Comparison of ENCODE assay signal across 34 cellular contexts in genomic region chr9:98931990-98932389, GRCh38. TPM values are rescaled to one million over a fixed set of nuclear protein-coding genes. Genes with fewer than 3 reads are reported as not detected.
"Had no signal": no experiment of that assay in that cellular context is flagged by ENCODE, and none has a peak within 500 bp of the region (broad histone marks: within the 10 kb centered on the region; RNA-seq: fewer than 3 reads in every experiment).

No MANE protein-coding gene starts in this region.

- ATAC-seq: activated naive CD4-positive, alpha-beta T cell treated with anti-CD3 and anti-CD28 coated beads, Interleukin-2, amount 50 U/mL, for 72 hours; activated naive CD8-positive, alpha-beta T cell treated with anti-CD3 and anti-CD28 coated beads, Interleukin-2, amount 50 U/mL, for 24 hours; activated T-cell treated with anti-CD3 and anti-CD28 coated beads, Interleukin-2, amount 50 U/mL, for 4 hours had no signal

- H3K36me3 Mint-ChIP-seq: activated CD4-positive, alpha-beta memory T cell treated with anti-CD3 and anti-CD28 coated beads for 36 hours; activated naive CD4-positive, alpha-beta T cell treated with anti-CD3 and anti-CD28 coated beads, Interleukin-2, amount 50 U/mL, for 72 hours had no signal

- H3K27ac ChIP-seq: brain microvascular endothelial cell, VCaP had no signal

- H3K27ac Mint-ChIP-seq: activated B cell treated with CpG ODN at 0.5 μM for 24 hours; activated CD4-positive, alpha-beta memory T cell treated with anti-CD3 and anti-CD28 coated beads for 36 hours; activated naive CD4-positive, alpha-beta T cell treated with anti-CD3 and anti-CD28 coated beads for 36 hours; activated naive CD4-positive, alpha-beta T cell treated with anti-CD3 and anti-CD28 coated beads, Interleukin-2, amount 50 U/mL, for 72 hours; activated naive CD8-positive, alpha-beta T cell treated with anti-CD3 and anti-CD28 coated beads, Interleukin-2, amount 50 U/mL, for 24 hours; activated T-helper 1 cell treated with anti-CD3 and anti-CD28 coated beads, Interleukin-12 subunit alpha, Interleukin-12 subunit beta, Interleukin-2, Interleukin-4 antibody, amounts not matched to agents 30 ng/mL and 10 ng/mL and 1 ng/mL, durations not matched to agents 14 hours and 24 hours and 36 hours had no signal

- DNase-seq: activated B cell treated with CpG ODN at 0.5 μM for 24 hours; activated CD4-positive, alpha-beta memory T cell treated with anti-CD3 and anti-CD28 coated beads for 36 hours; activated CD4-positive, alpha-beta T cell treated with anti-CD3 and anti-CD28 coated beads for 4 hours; activated CD4-positive, alpha-beta T cell treated with anti-CD3 and anti-CD28 coated beads, Interleukin-2, amount 50 U/mL, for 1 hour; activated CD4-positive, CD25-positive, alpha-beta regulatory T cell treated with anti-CD3 and anti-CD28 coated beads, Interleukin-2, amount 50 U/mL, for 72 hours; activated CD8-positive, alpha-beta memory T cell treated with anti-CD3 and anti-CD28 coated beads, Interleukin-2, amount 50 U/mL, for 4 hours; activated gamma-delta T cell treated with Interleukin-2 at 50 U/mL for 16 hours; activated naive CD4-positive, alpha-beta T cell treated with anti-CD3 and anti-CD28 coated beads for 36 hours; activated naive CD8-positive, alpha-beta T cell treated with anti-CD3 and anti-CD28 coated beads, Interleukin-2, amount 50 U/mL, for 24 hours; activated T-cell treated with anti-CD3 and anti-CD28 coated beads for 4 hours; activated T-cell treated with anti-CD3 and anti-CD28 coated beads, Interleukin-2, amount 50 U/mL, for 4 hours; amniotic stem cell; aorta; brain microvascular endothelial cell; Karpas-422; NCI-H1105 treated with DMSO at 0.1 percent for 48 hours; NCI-H1436; NCI-H1694; NCI-H1930; NCI-H2081 treated with DMSO at 0.1 percent for 48 hours; NCI-H226; NCI-H524 treated with DMSO at 0.1 percent for 48 hours; NK-92 treated with Interleukin-12 subunit alpha and Interleukin-12 subunit beta, amount 100 ng/mL, for 24 hours; Right ventricle myocardium superior; SW 1271; T-helper 1 cell; T-helper 2 cell; T-helper 9 cell had no signal

- H3K36me3 ChIP-seq: brain microvascular endothelial cell had no signal

- H3K4me1 Mint-ChIP-seq: activated B cell treated with CpG ODN at 0.5 μM for 24 hours; activated naive CD8-positive, alpha-beta T cell treated with anti-CD3 and anti-CD28 coated beads, Interleukin-2, amount 50 U/mL, for 24 hours; central memory CD8-positive, alpha-beta T cell had no signal

- H3K9me3 Mint-ChIP-seq: activated B cell treated with CpG ODN at 0.5 μM for 24 hours; activated CD4-positive, alpha-beta memory T cell treated with anti-CD3 and anti-CD28 coated beads for 36 hours; activated naive CD4-positive, alpha-beta T cell treated with anti-CD3 and anti-CD28 coated beads for 36 hours; activated naive CD4-positive, alpha-beta T cell treated with anti-CD3 and anti-CD28 coated beads, Interleukin-2, amount 50 U/mL, for 72 hours; activated naive CD8-positive, alpha-beta T cell treated with anti-CD3 and anti-CD28 coated beads, Interleukin-2, amount 50 U/mL, for 24 hours; activated T-cell treated with anti-CD3 and anti-CD28 coated beads, Interleukin-2, amount 50 U/mL, for 4 hours; activated T-helper 1 cell treated with anti-CD3 and anti-CD28 coated beads, Interleukin-12 subunit alpha, Interleukin-12 subunit beta, Interleukin-2, Interleukin-4 antibody, amounts not matched to agents 30 ng/mL and 10 ng/mL and 1 ng/mL, durations not matched to agents 14 hours and 24 hours and 36 hours; central memory CD8-positive, alpha-beta T cell had no signal

- H3K4me3 Mint-ChIP-seq: activated B cell treated with CpG ODN at 0.5 μM for 24 hours; activated CD4-positive, alpha-beta memory T cell treated with anti-CD3 and anti-CD28 coated beads for 36 hours; activated naive CD4-positive, alpha-beta T cell treated with anti-CD3 and anti-CD28 coated beads for 36 hours; activated naive CD8-positive, alpha-beta T cell treated with anti-CD3 and anti-CD28 coated beads, Interleukin-2, amount 50 U/mL, for 24 hours; activated T-cell treated with anti-CD3 and anti-CD28 coated beads, Interleukin-2, amount 50 U/mL, for 4 hours; activated T-helper 1 cell treated with anti-CD3 and anti-CD28 coated beads, Interleukin-12 subunit alpha, Interleukin-12 subunit beta, Interleukin-2, Interleukin-4 antibody, amounts not matched to agents 30 ng/mL and 10 ng/mL and 1 ng/mL, durations not matched to agents 14 hours and 24 hours and 36 hours; central memory CD8-positive, alpha-beta T cell had no signal

RNA-seq across cellular contexts. Expression of gene COL15A1, which starts 11.7 kb away (rescaled TPM):
- total RNA-seq: MCF 10A, OCI-LY7 had no signal
